ENCODE assay signal across 20 cellular contexts in the genomic region with DNA sequence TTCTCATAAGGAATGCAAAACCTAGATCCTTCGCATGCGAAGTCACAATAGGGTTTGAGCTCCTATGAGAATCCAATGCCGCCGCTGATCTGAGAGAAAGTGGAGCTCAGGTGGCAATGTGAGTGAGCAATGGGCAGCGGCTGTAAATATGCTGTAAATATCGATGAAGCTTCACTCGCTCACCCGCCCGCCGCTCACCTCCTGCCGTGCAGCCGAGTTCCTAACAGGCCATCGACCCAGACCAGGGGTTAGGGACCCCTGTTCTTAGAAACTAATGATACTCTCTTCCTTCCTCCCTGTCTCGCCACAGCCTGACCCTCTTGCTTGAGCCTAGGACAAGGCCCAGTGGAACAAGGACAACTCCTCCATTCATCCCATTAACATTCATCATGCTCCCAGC. TPM values are rescaled to one million over a fixed set of nuclear protein-coding genes. Genes with fewer than 3 reads are reported as not detected.
A peak's percentile ranks its signal among the peaks of the same experiment; 100 is the strongest.
DNase-seq lines count a peak whose midpoint lies in the region; ATAC-seq, FAIRE-seq and TF ChIP-seq lines count a peak whose summit lies in the region.
"Had no signal": no experiment of that assay in that cellular context is flagged by ENCODE, and none has a peak within 500 bp of the region (broad histone marks: within the 10 kb centered on the region; RNA-seq: fewer than 3 reads in every experiment).

No MANE protein-coding gene starts in this region.

- H3K27ac ChIP-seq in astrocyte (ENCODE audit: low read depth, low read length): no peak overlapping the region

- H2AFZ ChIP-seq in astrocyte (ENCODE audit: low read depth, low read length): no peak overlapping the region

- DNase-seq in astrocyte (ENCODE audit: low read depth) (no peak), glutamatergic neuron (no peak), progenitor cell of endocrine pancreas (ENCODE audit: low spot score, unreplicated experiment) (no peak), NCI-H1436 treated with DMSO at 0.1 percent for 48 hours (lab: John Stamatoyannopoulos, UW) (no peak), left ventricle myocardium superior (no peak), Right ventricle myocardium superior (no peak)
- DNase-seq: ACHN; BE2C; C1 segment of cervical spinal cord; CD4-positive, CD25-positive, alpha-beta regulatory T cell; CD8-positive, alpha-beta memory T cell; COR-L47; DMS 273 treated with DMSO at 0.1 percent for 48 hours; DMS53; DND-41; EL; H9 had no signal

- H3K4me1 ChIP-seq in astrocyte (ENCODE audit: insufficient read depth, low read length): peaks cover 5% of the 10 kb centered on the region

- H3K27ac Mint-ChIP-seq in astrocyte (ENCODE audit: unreplicated experiment) (peak overlapping the region; percentile 14), glutamatergic neuron (ENCODE audit: unreplicated experiment) (peak overlapping the region; percentile 62), progenitor cell of endocrine pancreas (peak overlapping the region; percentile 85)
- H3K27ac Mint-ChIP-seq: CD4-positive, CD25-positive, alpha-beta regulatory T cell; H9 had no signal

- no peak for FAIRE-seq in astrocyte (lab: Jason Lieb, UNC)
- FAIRE-seq: A204.1, GM12878, H1 had no signal

- H3K4me1 Mint-ChIP-seq in astrocyte (ENCODE audit: low read depth, unreplicated experiment): peaks cover 4% of the 10 kb centered on the region
- H3K4me1 Mint-ChIP-seq in glutamatergic neuron (ENCODE audit: low read depth, unreplicated experiment): peaks cover 1% of the 10 kb centered on the region
- H3K4me1 Mint-ChIP-seq in progenitor cell of endocrine pancreas (ENCODE audit: low read depth): peaks cover 14% of the 10 kb centered on the region

- no peak for TF ChIP-seq CTCF in astrocyte (IDR thresholded peaks at IDR 0.05; ENCODE audit: insufficient read depth, low read depth, low read length)
- TF ChIP-seq CTCF in glutamatergic neuron (IDR thresholded peaks at IDR 0.05; ENCODE audit: partially characterized antibody, unreplicated experiment): no peak
- TF ChIP-seq CTCF in progenitor cell of endocrine pancreas (IDR thresholded peaks at IDR 0.05; ENCODE audit: unreplicated experiment): no peak

- no peaks in the 10 kb centered on the region for H3K36me3 Mint-ChIP-seq in astrocyte (ENCODE audit: low read depth, unreplicated experiment)
- no peaks in the 10 kb centered on the region for H3K36me3 Mint-ChIP-seq in glutamatergic neuron (ENCODE audit: unreplicated experiment)
- no peaks in the 10 kb centered on the region for H3K36me3 Mint-ChIP-seq in progenitor cell of endocrine pancreas (ENCODE audit: insufficient read depth)
- H3K36me3 Mint-ChIP-seq: CD4-positive, CD25-positive, alpha-beta regulatory T cell; CD8-positive, alpha-beta memory T cell had no signal

- ATAC-seq in left ventricle myocardium superior (no peak), Right ventricle myocardium superior (ENCODE audit: poor library complexity) (no peak)
- ATAC-seq: GM12878 had no signal

- H3K27me3 ChIP-seq in astrocyte (ENCODE audit: insufficient read depth, low read length): no peaks in the 10 kb centered on the region
- H3K27me3 ChIP-seq: BE2C had no signal

- H3K27me3 Mint-ChIP-seq in astrocyte (ENCODE audit: low read depth, unreplicated experiment): peaks cover 6% of the 10 kb centered on the region
- peaks cover 9% of the 10 kb centered on the region for H3K27me3 Mint-ChIP-seq in glutamatergic neuron (ENCODE audit: unreplicated experiment)
- H3K27me3 Mint-ChIP-seq in progenitor cell of endocrine pancreas: peaks cover 2% of the 10 kb centered on the region

- H4K20me1 ChIP-seq in astrocyte (ENCODE audit: insufficient read depth, low read length): no peaks in the 10 kb centered on the region

- H3K4me3 ChIP-seq in astrocyte (ENCODE audit: insufficient read depth, low read depth, low read length): no peak overlapping the region
- H3K4me3 ChIP-seq: GM12878 had no signal

- H3K9me3 ChIP-seq in astrocyte (ENCODE audit: insufficient read depth, low read depth, low read length): no peaks in the 10 kb centered on the region
- H3K9me3 ChIP-seq: BE2C had no signal

- H3K4me2 ChIP-seq in astrocyte (ENCODE audit: low read length): no peak overlapping the region

- intact Hi-C loops in left ventricle myocardium superior (cut with micrococcal nuclease) (no loop called here), Right ventricle myocardium superior (cut with DNase I) (no loop called here)

- no peaks in the 10 kb centered on the region for H3K79me2 ChIP-seq in astrocyte (ENCODE audit: insufficient read depth, low read length)

- no peak overlapping the region for H3K4me3 Mint-ChIP-seq in astrocyte (ENCODE audit: unreplicated experiment)
- peak overlapping the region; percentile 20 for H3K4me3 Mint-ChIP-seq in glutamatergic neuron (ENCODE audit: unreplicated experiment)
- H3K4me3 Mint-ChIP-seq in progenitor cell of endocrine pancreas (ENCODE audit: low read depth): no peak overlapping the region
- H3K4me3 Mint-ChIP-seq: CD4-positive, CD25-positive, alpha-beta regulatory T cell; H9 had no signal

- no peak overlapping the region for H3K9ac ChIP-seq in astrocyte (ENCODE audit: low read length)

- H3K36me3 ChIP-seq in astrocyte (ENCODE audit: insufficient read depth, low read length): no peaks in the 10 kb centered on the region
- H3K36me3 ChIP-seq: BE2C had no signal

- H3K9me3 Mint-ChIP-seq in astrocyte (ENCODE audit: unreplicated experiment) (no peaks in the 10 kb centered on the region), glutamatergic neuron (ENCODE audit: unreplicated experiment) (peaks cover 11% of the 10 kb centered on the region), progenitor cell of endocrine pancreas (ENCODE audit: low read depth) (no peaks in the 10 kb centered on the region)
- H3K9me3 Mint-ChIP-seq: CD8-positive, alpha-beta memory T cell had no signal

RNA-seq across cellular contexts. Expression of a gene that starts 9.5 kb away (rescaled TPM):
- total RNA-seq in astrocyte: 9.7 and 10.0 TPM in 2 replicates
- 42.2 TPM for total RNA-seq in glutamatergic neuron (ENCODE audit: unreplicated experiment)
- total RNA-seq in progenitor cell of endocrine pancreas: 76.0 and 76.4 TPM in 2 replicates
- total RNA-seq in left ventricle myocardium superior: 17.0 TPM
- 12.0 TPM for total RNA-seq in Right ventricle myocardium superior

RNA-seq across cellular contexts. Expression of a gene that starts 10.7 kb away (rescaled TPM):
- total RNA-seq in astrocyte (12.0 and 18.2 TPM in 2 replicates), glutamatergic neuron (ENCODE audit: unreplicated experiment) (1.8 TPM), progenitor cell of endocrine pancreas (8.4 and 10.2 TPM in 2 replicates), left ventricle myocardium superior (5.3 TPM), Right ventricle myocardium superior (4.2 TPM)

Comparison
In these comparisons a context has a peak if more than half of its experiments do, and no peak if none do; other contexts are left out.
1. H3K27ac Mint-ChIP-seq: peak in every context shown above with its lines; median percentile 85 in progenitor cell of endocrine pancreas; 62 in glutamatergic neuron; 14 in astrocyte.